ENCODE assay signal across 3 cellular contexts in genomic region chr7:96561892-96562291, GRCh38.
"Had no signal": no experiment of that assay in that cellular context is flagged by ENCODE, and none has a peak within 500 bp of the region (broad histone marks: within the 10 kb centered on the region; RNA-seq: fewer than 3 reads in every experiment).

No MANE protein-coding gene starts in this region.

- DNase-seq: GDM1, GF-D8 had no signal

- ATAC-seq: GM12878 had no signal

- H3K4me3 ChIP-seq: GM12878 had no signal
